In the genomic region with DNA sequence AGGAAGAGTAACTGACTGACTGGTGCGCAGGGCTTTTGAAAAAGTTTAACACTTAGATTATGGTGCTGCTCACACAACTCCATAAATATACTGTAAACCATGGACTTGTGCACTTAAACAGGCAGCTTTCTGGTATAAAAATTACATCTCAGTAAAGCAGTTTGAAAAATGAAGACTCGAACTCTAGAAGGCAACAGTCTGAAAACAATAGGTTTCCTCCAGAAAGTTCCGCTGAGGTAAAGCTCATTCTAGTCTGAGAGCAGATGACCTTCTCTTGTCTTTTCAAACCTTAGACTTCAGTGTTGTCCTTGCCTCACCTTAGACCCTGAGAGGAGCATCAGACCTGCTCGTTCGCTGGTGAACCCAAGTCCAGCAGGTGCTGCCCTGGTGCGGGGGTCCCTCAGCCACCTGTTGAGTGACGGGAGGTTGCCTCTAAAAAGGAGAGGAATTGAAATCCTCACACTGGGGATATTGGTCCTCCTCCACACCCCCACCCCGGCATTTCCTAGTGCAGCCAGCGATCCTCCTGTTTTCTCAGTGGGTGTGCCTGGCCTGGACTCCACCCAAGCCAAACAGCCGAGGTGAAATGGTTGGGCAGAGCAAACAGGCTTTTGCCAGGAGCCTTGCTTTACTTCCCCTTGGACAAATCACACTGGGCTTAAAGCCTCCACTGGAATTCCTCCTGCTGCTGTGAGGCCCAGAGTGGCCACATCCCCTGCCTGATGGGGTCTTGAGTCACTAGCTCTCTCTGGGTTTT, we compare ENCODE assay signal across 1 cellular context.
TF ChIP-seq lines count a peak whose summit lies in the region.

No MANE protein-coding gene starts in this region.

TF ChIP-seq in HepG2, 621 proteins besides CTCF, POLR2A, EP300 and RAD21 (continued from another document and continues in another):
- TF ChIP-seq, protein P1, sequence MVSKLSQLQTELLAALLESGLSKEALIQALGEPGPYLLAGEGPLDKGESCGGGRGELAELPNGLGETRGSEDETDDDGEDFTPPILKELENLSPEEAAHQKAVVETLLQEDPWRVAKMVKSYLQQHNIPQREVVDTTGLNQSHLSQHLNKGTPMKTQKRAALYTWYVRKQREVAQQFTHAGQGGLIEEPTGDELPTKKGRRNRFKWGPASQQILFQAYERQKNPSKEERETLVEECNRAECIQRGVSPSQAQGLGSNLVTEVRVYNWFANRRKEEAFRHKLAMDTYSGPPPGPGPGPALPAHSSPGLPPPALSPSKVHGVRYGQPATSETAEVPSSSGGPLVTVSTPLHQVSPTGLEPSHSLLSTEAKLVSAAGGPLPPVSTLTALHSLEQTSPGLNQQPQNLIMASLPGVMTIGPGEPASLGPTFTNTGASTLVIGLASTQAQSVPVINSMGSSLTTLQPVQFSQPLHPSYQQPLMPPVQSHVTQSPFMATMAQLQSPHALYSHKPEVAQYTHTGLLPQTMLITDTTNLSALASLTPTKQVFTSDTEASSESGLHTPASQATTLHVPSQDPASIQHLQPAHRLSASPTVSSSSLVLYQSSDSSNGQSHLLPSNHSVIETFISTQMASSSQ (IDR thresholded peaks at IDR 0.05; ENCODE audit: low read depth), result no peak
- TF ChIP-seq, protein P1 (CRISPR knock-in tag; IDR thresholded peaks at IDR 0.05; ENCODE audit: borderline replicate concordance), result peak; percentile 61; the same call in 1 of the 2 replicates
- 0 out of 2 replicates have a peak, but pooled peaks have one; percentile 26 for TF ChIP-seq ZSCAN9 (CRISPR knock-in tag; IDR thresholded peaks at IDR 0.05; ENCODE audit: borderline replicate concordance)
- TF ChIP-seq E2F2 (CRISPR knock-in tag; IDR thresholded peaks at IDR 0.05; ENCODE audit: borderline replicate concordance), result no peak
- TF ChIP-seq, protein P2, sequence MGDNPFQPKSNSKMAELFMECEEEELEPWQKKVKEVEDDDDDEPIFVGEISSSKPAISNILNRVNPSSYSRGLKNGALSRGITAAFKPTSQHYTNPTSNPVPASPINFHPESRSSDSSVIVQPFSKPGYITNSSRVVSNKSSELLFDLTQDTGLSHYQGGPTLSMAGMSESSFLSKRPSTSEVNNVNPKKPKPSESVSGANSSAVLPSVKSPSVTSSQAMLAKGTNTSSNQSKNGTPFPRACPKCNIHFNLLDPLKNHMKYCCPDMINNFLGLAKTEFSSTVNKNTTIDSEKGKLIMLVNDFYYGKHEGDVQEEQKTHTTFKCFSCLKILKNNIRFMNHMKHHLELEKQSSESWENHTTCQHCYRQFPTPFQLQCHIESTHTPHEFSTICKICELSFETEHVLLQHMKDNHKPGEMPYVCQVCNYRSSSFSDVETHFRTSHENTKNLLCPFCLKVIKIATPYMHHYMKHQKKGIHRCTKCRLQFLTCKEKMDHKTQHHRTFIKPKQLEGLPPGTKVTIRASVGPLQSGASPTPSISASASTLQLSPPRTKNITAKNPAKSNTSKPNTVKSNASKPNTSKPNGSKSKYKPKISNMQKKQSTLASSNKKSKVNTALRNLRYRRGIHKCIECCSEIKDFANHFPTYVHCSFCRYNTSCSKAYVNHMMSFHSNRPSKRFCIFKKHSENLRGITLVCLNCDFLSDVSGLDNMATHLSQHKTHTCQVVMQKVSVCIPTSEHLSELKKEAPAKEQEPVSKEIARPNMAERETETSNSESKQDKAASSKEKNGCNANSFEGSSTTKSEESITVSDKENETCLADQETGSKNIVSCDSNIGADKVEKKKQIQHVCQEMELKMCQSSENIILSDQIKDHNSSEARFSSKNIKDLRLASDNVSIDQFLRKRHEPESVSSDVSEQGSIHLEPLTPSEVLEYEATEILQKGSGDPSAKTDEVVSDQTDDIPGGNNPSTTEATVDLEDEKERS (CRISPR knock-in tag; IDR thresholded peaks at IDR 0.05), result no peak; the same call in none of the 2 replicates
- no peak for TF ChIP-seq ZNF530 (CRISPR knock-in tag; IDR thresholded peaks at IDR 0.05; ENCODE audit: low read depth)
- no peak for TF ChIP-seq CEBPZ (IDR thresholded peaks at IDR 0.05; ENCODE audit: low read length)
- TF ChIP-seq ZBTB38 (CRISPR knock-in tag; IDR thresholded peaks at IDR 0.05), result peak; percentile 38; the same call in 1 of the 2 replicates
- TF ChIP-seq TAF15 (IDR thresholded peaks at IDR 0.05; ENCODE audit: low read depth, low read length, poor library complexity, severe bottlenecking), result no peak
- TF ChIP-seq ZSCAN20 (CRISPR knock-in tag; IDR thresholded peaks at IDR 0.05; ENCODE audit: borderline replicate concordance), result no peak
- TF ChIP-seq ZNF160 (CRISPR knock-in tag; IDR thresholded peaks at IDR 0.05), result no peak
- peak; percentile 23; the same call in 1 of the 2 replicates for TF ChIP-seq TFAP4 (IDR thresholded peaks at IDR 0.05; ENCODE audit: borderline replicate concordance, low read depth)
- no peak for TF ChIP-seq GLI4 (CRISPR knock-in tag; IDR thresholded peaks at IDR 0.05; ENCODE audit: borderline replicate concordance)
- no peak for TF ChIP-seq ZNF83 (CRISPR knock-in tag; IDR thresholded peaks at IDR 0.05; ENCODE audit: borderline replicate concordance)
- TF ChIP-seq ZNF362 (CRISPR knock-in tag; IDR thresholded peaks at IDR 0.05; ENCODE audit: borderline replicate concordance), result no peak
- TF ChIP-seq ASH2L (IDR thresholded peaks at IDR 0.05; ENCODE audit: insufficient read length, low read depth, low read length), result no peak
- TF ChIP-seq ZNF674 (CRISPR knock-in tag; IDR thresholded peaks at IDR 0.05; ENCODE audit: low read depth), result no peak
- no peak for TF ChIP-seq ZNF33B (CRISPR knock-in tag; IDR thresholded peaks at IDR 0.05)
- peak; percentile 60 for TF ChIP-seq ZNF687 (CRISPR knock-in tag; IDR thresholded peaks at IDR 0.05)
- TF ChIP-seq SATB2 (CRISPR knock-in tag; IDR thresholded peaks at IDR 0.05), result no peak
- TF ChIP-seq MZF1 (CRISPR knock-in tag; IDR thresholded peaks at IDR 0.05; ENCODE audit: borderline replicate concordance), result no peak; the same call in 1 of the 2 replicates
- TF ChIP-seq RBM39 (IDR thresholded peaks at IDR 0.05; ENCODE audit: low read depth, low read length, poor library complexity, severe bottlenecking), result no peak
- TF ChIP-seq EED (CRISPR knock-in tag; IDR thresholded peaks at IDR 0.05), result no peak
- TF ChIP-seq NFYB (CRISPR knock-in tag; IDR thresholded peaks at IDR 0.05), result peak; percentile 21; the same call in 1 of the 2 replicates
- no peak; the same call in 1 of the 2 replicates for TF ChIP-seq FOXC1 (CRISPR knock-in tag; IDR thresholded peaks at IDR 0.05; ENCODE audit: borderline replicate concordance)
- no peak for TF ChIP-seq NFYC (CRISPR knock-in tag; IDR thresholded peaks at IDR 0.05)
- TF ChIP-seq RBFOX2 (IDR thresholded peaks at IDR 0.05; ENCODE audit: low read depth, low read length), result no peak
- TF ChIP-seq ATF7 (IDR thresholded peaks at IDR 0.05), result no peak
- TF ChIP-seq ATF7 (CRISPR knock-in tag; IDR thresholded peaks at IDR 0.05), result no peak
- no peak for TF ChIP-seq SOX6 (IDR thresholded peaks at IDR 0.05)
- peak; percentile 48 for TF ChIP-seq SOX6 (CRISPR knock-in tag; IDR thresholded peaks at IDR 0.05)
- TF ChIP-seq GFI1 (CRISPR knock-in tag; IDR thresholded peaks at IDR 0.05; ENCODE audit: borderline replicate concordance), result peak; percentile 84
- TF ChIP-seq JARID2 (CRISPR knock-in tag; IDR thresholded peaks at IDR 0.05; ENCODE audit: insufficient replicate concordance), result no peak
- TF ChIP-seq SKIL (CRISPR knock-in tag; IDR thresholded peaks at IDR 0.05; ENCODE audit: borderline replicate concordance), result no peak
